Comparison of ENCODE assay signal across 21 cellular contexts in the genomic region with DNA sequence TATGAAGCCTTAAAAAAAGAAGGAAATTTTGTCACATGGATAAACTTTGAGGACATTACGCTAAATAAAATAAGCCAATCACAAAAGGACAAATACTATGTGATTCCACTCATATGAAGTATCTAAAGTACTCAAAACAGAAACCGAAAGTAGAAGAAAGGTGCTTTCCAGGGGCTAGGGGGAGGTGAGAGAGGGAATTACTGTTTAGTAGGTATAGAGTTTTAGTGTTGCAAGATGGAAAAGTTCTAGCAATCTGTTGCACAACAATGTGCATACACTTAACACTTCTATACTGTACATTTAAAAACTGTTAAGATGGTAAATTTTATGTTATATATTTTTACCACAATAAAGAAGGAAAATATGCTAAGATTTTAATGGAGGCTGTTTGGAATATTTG.
DNase-seq lines count a peak whose midpoint lies in the region; ATAC-seq, FAIRE-seq and TF ChIP-seq lines count a peak whose summit lies in the region.
"Had no signal": no experiment of that assay in that cellular context is flagged by ENCODE, and none has a peak within 500 bp of the region (broad histone marks: within the 10 kb centered on the region; RNA-seq: fewer than 3 reads in every experiment).

No MANE protein-coding gene starts in this region.

- peaks cover 0 to 52% (median 37%) of the 10 kb centered on the region in 8 donors for H3K9me3 Mint-ChIP-seq in CD4-positive, alpha-beta memory T cell

- intact Hi-C loops in CD4-positive, alpha-beta memory T cell (cut with micrococcal nuclease) = no loop called here
- intact Hi-C loops in endothelial cell of umbilical vein (cut with micrococcal nuclease) = no loop called here

- dilution Hi-C loops in endothelial cell of umbilical vein (cut with MboI; ENCODE audit: extremely low pct_ligation_motif_present, low sequenced_read_pairs) = no loop called here

- no peak overlapping the region for H3K9ac ChIP-seq in endothelial cell of umbilical vein (replicated peaks; ENCODE audit: extremely low read depth, insufficient read depth, low read length)

- H3K4me1 ChIP-seq in CD4-positive, alpha-beta memory T cell (ENCODE audit: insufficient read depth, low read length) = no peaks in the 10 kb centered on the region
- no peaks in the 10 kb centered on the region for H3K4me1 ChIP-seq in endothelial cell of umbilical vein (ENCODE audit: control insufficient read depth, extremely low read depth, insufficient read depth, low read length)
- H3K4me1 ChIP-seq: BE2C, psoas muscle, SJCRH30, stomach, upper lobe of right lung had no signal

- ATAC-seq in HG03196 (IDR thresholded peaks at IDR 0.05; ENCODE audit: unreplicated experiment) = no peak
- ATAC-seq: naive thymus-derived CD8-positive, alpha-beta T cell; psoas muscle; upper lobe of right lung had no signal

- no peaks in the 10 kb centered on the region for H3K36me3 ChIP-seq in CD4-positive, alpha-beta memory T cell (ENCODE audit: insufficient read depth, low read length)
- no peaks in the 10 kb centered on the region for H3K36me3 ChIP-seq in endothelial cell of umbilical vein (ENCODE audit: control insufficient read depth in 2 of 2, extremely low read depth in 1 of 2, insufficient read depth in 2 of 2, low read length in 2 of 2)
- H3K36me3 ChIP-seq: BE2C, SJCRH30, stomach, upper lobe of right lung had no signal

- H3K27ac Mint-ChIP-seq in CD4-positive, alpha-beta memory T cell = no peak overlapping the region
- H3K27ac Mint-ChIP-seq: naive thymus-derived CD8-positive, alpha-beta T cell had no signal

- no peaks in the 10 kb centered on the region for H3K9me1 ChIP-seq in endothelial cell of umbilical vein (replicated peaks; ENCODE audit: control insufficient read depth, extremely low read depth, insufficient read depth, low read length)

- H3K9me3 ChIP-seq in CD4-positive, alpha-beta memory T cell (ENCODE audit: control insufficient read depth in 1 of 2, low read length in 2 of 2) = peaks cover 0 to 3% of the 10 kb centered on the region in 2 donors
- no peaks in the 10 kb centered on the region for H3K9me3 ChIP-seq in endothelial cell of umbilical vein (replicated peaks; ENCODE audit: control insufficient read depth, insufficient read depth, low read length)
- H3K9me3 ChIP-seq: BE2C had no signal

- peak overlapping the region in 6 of 8 donors; percentile 1 to 75 (median 16) for H3K4me3 Mint-ChIP-seq in CD4-positive, alpha-beta memory T cell

- POLR2A ChIA-PET in CD4-positive, alpha-beta memory T cell (lab: Charles Lee; ENCODE audit: partially characterized antibody) = no interaction called here
- POLR2A ChIA-PET in endothelial cell of umbilical vein (lab: Charles Lee) = no interaction called here

- H3K4me1 Mint-ChIP-seq in CD4-positive, alpha-beta memory T cell = peaks cover 2 to 6% (median 5%) of the 10 kb centered on the region in 4 donors

- H3K27me3 ChIP-seq in CD4-positive, alpha-beta memory T cell (ENCODE audit: insufficient read depth, low read length) = no peaks in the 10 kb centered on the region
- H3K27me3 ChIP-seq in endothelial cell of umbilical vein (ENCODE audit: control insufficient read depth in 2 of 2, insufficient read depth in 2 of 2, low read length in 2 of 2) = peaks cover 4 to 11% of the 10 kb centered on the region in 2 experiments
- H3K27me3 ChIP-seq: stomach, upper lobe of right lung had no signal

- no peak for TF ChIP-seq CTCF in NB4 (IDR thresholded peaks at IDR 0.05; ENCODE audit: low read depth, low read length)
- TF ChIP-seq CTCF in endothelial cell of umbilical vein (IDR thresholded peaks at IDR 0.05; ENCODE audit: extremely low read depth in 1 of 2, insufficient read depth in 1 of 2, low read depth in 1 of 2, low read length in 2 of 2) = no peak

- CTCF ChIA-PET in CD4-positive, alpha-beta memory T cell (lab: Charles Lee; ENCODE audit: partially characterized antibody) = no interaction called here
- CTCF ChIA-PET in endothelial cell of umbilical vein (lab: Charles Lee) = no interaction called here

- peak overlapping the region; percentile 8 for H3K4me2 ChIP-seq in endothelial cell of umbilical vein (ENCODE audit: insufficient read depth, low read length)

- H3K27ac ChIP-seq in CD4-positive, alpha-beta memory T cell (ENCODE audit: low read depth, low read length) = no peak overlapping the region
- H3K27ac ChIP-seq in endothelial cell of umbilical vein (ENCODE audit: insufficient read depth, low read depth, low read length) = no peak overlapping the region
- H3K27ac ChIP-seq: coronary artery, epithelial cell of prostate, psoas muscle, SJCRH30, stomach, upper lobe of right lung had no signal

- no TSS peak for BruUV-seq in endothelial cell of umbilical vein (replicated peaks; lab: Mats Ljungman, UMichigan)

- peak in 3 of 5 donors; percentile 8 to 19 (median 11) for DNase-seq in CD4-positive, alpha-beta memory T cell
- DNase-seq in ELR (ENCODE audit: low read depth) (peak; percentile 8), NB4 (ENCODE audit: low read depth) (peak; percentile 5), endothelial cell of umbilical vein (ENCODE audit: low read depth, low spot score) (no peak), cerebellar cortex (ENCODE audit: low spot score) (no peak), SW 1271 (lab: John Stamatoyannopoulos, UW) (no peak), NCI-H526 (lab: John Stamatoyannopoulos, UW) (no peak)
- DNase-seq: activated CD4-positive, alpha-beta T cell treated with anti-CD3 and anti-CD28 coated beads, Interleukin-2, amount 50 U/mL, for 4 hours; activated effector memory CD4-positive, alpha-beta T cell treated with Interleukin-2 at 50 U/mL for 16 hours; BE2C; naive thymus-derived CD8-positive, alpha-beta T cell; NCI-H1436 treated with DMSO at 0.1 percent for 48 hours; psoas muscle; SJCRH30; stomach; T-helper 9 cell; upper lobe of right lung had no signal

- no peak for TF ChIP-seq POLR2A in NB4 (IDR thresholded peaks at IDR 0.05; ENCODE audit: extremely low read depth, insufficient read length)
- no peak for TF ChIP-seq POLR2A in endothelial cell of umbilical vein (IDR thresholded peaks at IDR 0.05; ENCODE audit: low read depth, low read length)

- no peak overlapping the region for H2AFZ ChIP-seq in endothelial cell of umbilical vein (ENCODE audit: low read depth, low read length)

- H3K79me2 ChIP-seq in endothelial cell of umbilical vein (ENCODE audit: control insufficient read depth, insufficient read depth, low read length) = no peaks in the 10 kb centered on the region

- H3K27me3 Mint-ChIP-seq in CD4-positive, alpha-beta memory T cell = peaks cover 8 to 34% of the 10 kb centered on the region in 2 donors

- H3K4me3 ChIP-seq in CD4-positive, alpha-beta memory T cell (ENCODE audit: low read length in 2 of 2) = no peak overlapping the region
- H3K4me3 ChIP-seq in NB4 (ENCODE audit: low read depth, low read length) (no peak overlapping the region), endothelial cell of umbilical vein (replicated peaks in 1 of 3; ENCODE audit: insufficient read depth in 1 of 3, low read depth in 1 of 3, low read length in 3 of 3) (no peak overlapping the region)
- H3K4me3 ChIP-seq: coronary artery, psoas muscle, SJCRH30, stomach, upper lobe of right lung had no signal

- no peak for FAIRE-seq in endothelial cell of umbilical vein (lab: Jason Lieb, UNC)
- FAIRE-seq: astrocyte had no signal

- peaks cover 6 to 24% of the 10 kb centered on the region in 2 donors for H3K36me3 Mint-ChIP-seq in CD4-positive, alpha-beta memory T cell

- H4K20me1 ChIP-seq in endothelial cell of umbilical vein (replicated peaks; ENCODE audit: control insufficient read depth, extremely low read depth, insufficient read depth, low read length) = no peaks in the 10 kb centered on the region

TF ChIP-seq in endothelial cell of umbilical vein, 7 proteins besides CTCF, POLR2A, EP300 and RAD21:
- no peak for TF ChIP-seq POLR2AphosphoS5 (IDR thresholded peaks at IDR 0.05; ENCODE audit: insufficient read depth, low read depth, low read length)
- TF ChIP-seq FOS (IDR thresholded peaks at IDR 0.05; ENCODE audit: borderline replicate concordance, insufficient read depth, low read length) = no peak
- TF ChIP-seq JUN (IDR thresholded peaks at IDR 0.05; ENCODE audit: borderline replicate concordance, insufficient read depth, insufficient read length, low read depth) = no peak
- TF ChIP-seq MYC (IDR thresholded peaks at IDR 0.05; ENCODE audit: low read depth, low read length) = no peak
- TF ChIP-seq, protein P1, sequence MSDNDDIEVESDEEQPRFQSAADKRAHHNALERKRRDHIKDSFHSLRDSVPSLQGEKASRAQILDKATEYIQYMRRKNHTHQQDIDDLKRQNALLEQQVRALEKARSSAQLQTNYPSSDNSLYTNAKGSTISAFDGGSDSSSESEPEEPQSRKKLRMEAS (IDR thresholded peaks at IDR 0.05; ENCODE audit: insufficient read depth, insufficient read length) = no peak
- no peak for TF ChIP-seq EZH2 (IDR thresholded peaks at IDR 0.05; ENCODE audit: borderline replicate concordance, low read depth, low read length, severe bottlenecking)
- no peak for TF ChIP-seq GATA2 (IDR thresholded peaks at IDR 0.05; ENCODE audit: insufficient read depth, insufficient read length, low read depth, low read length)

Comparison
In these comparisons a context has a peak if more than half of its experiments do, and no peak if none do; other contexts are left out.
1. DNase-seq: peak in CD4-positive, alpha-beta memory T cell (3 of 5), ELR (single experiment) and NB4 (single experiment); none in endothelial cell of umbilical vein (single experiment), cerebellar cortex (single experiment), SW 1271 (0 of 2) and NCI-H526 (0 of 2).